In genomic region chr17:10041916-10042588, GRCh38 we compare ENCODE assay signal across 12 cellular contexts.
A peak's percentile ranks its signal among the peaks of the same experiment; 100 is the strongest.
DNase-seq lines count a peak whose midpoint lies in the region; ATAC-seq, FAIRE-seq and TF ChIP-seq lines count a peak whose summit lies in the region.
"Had no signal": no experiment of that assay in that cellular context is flagged by ENCODE, and none has a peak within 500 bp of the region (broad histone marks: within the 10 kb centered on the region; RNA-seq: fewer than 3 reads in every experiment).

No MANE protein-coding gene starts in this region.

- H3K4me2 ChIP-seq in GM12878 (ENCODE audit: control insufficient read depth, insufficient read depth): peak overlapping the region; percentile 80

- peak; percentile 56 for ATAC-seq in GM18519 (IDR thresholded peaks at IDR 0.05; ENCODE audit: low FRiP score, unreplicated experiment)
- ATAC-seq in GM21825 (IDR thresholded peaks at IDR 0.05; ENCODE audit: unreplicated experiment): peak; percentile 36
- ATAC-seq in GM12878: peak; percentile 58
- ATAC-seq: activated T-helper 17 cell treated with anti-CD3 and anti-CD28 coated beads, Interleukin-2, amount 50 U/mL, for 72 hours had no signal

- H3K9ac ChIP-seq in GM12878 (ENCODE audit: control insufficient read depth, insufficient read depth, low read length) (no peak overlapping the region), skeletal muscle tissue (ENCODE audit: low read depth in 1 of 3, low read length in 3 of 3) (no peak overlapping the region)

- H3K27me3 Mint-ChIP-seq in endothelial cell (ENCODE audit: unreplicated experiment): peaks cover 2% of the 10 kb centered on the region
- H3K27me3 Mint-ChIP-seq: activated CD4-positive, alpha-beta T cell treated with anti-CD3 and anti-CD28 coated beads, Interleukin-2, amount 10 ng/mL, durations not matched to agents 7 days and 5 days had no signal

- POLR2A ChIA-PET in GM12878 (lab: Charles Lee): interaction anchor here (0.6 to 1.1 kb wide), 3 partner anchors 9 to 64 kb away, joined by 3 to 5 read pairs (median 3); no protein-coding TSS in a partner anchor

- intact Hi-C loops in GM12878 (cut with micrococcal nuclease; ENCODE audit: unreplicated experiment): loop anchor here (2.0 to 5.0 kb wide), 4 partner anchors 17 to 115 kb away; no protein-coding TSS in a partner anchor
- intact Hi-C loops in spleen (cut with DNase I; ENCODE audit: low total_unique reads): no loop called here
- intact Hi-C loops in esophagus squamous epithelium (cut with DNase I): no loop called here

- H3K9me3 ChIP-seq in GM12878 (replicated peaks; ENCODE audit: control insufficient read depth, insufficient read depth, low read length) (no peaks in the 10 kb centered on the region; the same call in 2 of the 3 replicates), skeletal muscle tissue (ENCODE audit: control insufficient read depth in 3 of 3, low read length in 3 of 3) (peaks cover 0 to under 1% (median 0%) of the 10 kb centered on the region in 3 donors), spleen (no peaks in the 10 kb centered on the region), esophagus squamous epithelium (no peaks in the 10 kb centered on the region)

- H3K27ac ChIP-seq in GM12878 (ENCODE audit: control insufficient read depth, insufficient read depth): peak overlapping the region; percentile 74
- peak overlapping the region; percentile 23 for H3K27ac ChIP-seq in skeletal muscle tissue (ENCODE audit: low read depth, low read length)
- no peak overlapping the region for H3K27ac ChIP-seq in spleen
- H3K27ac ChIP-seq in esophagus squamous epithelium: peak overlapping the region in 2 of 4 donors; percentile 35 to 61
- H3K27ac ChIP-seq: cardiac muscle cell had no signal

- CTCF ChIA-PET in GM12878 (lab: Yijun Ruan, JAX): no interaction called here

- H3K79me2 ChIP-seq in GM12878 (ENCODE audit: control insufficient read depth, insufficient read depth, low read length): peaks cover 18% of the 10 kb centered on the region

- H3K4me3 ChIP-seq in GM12878 (no peak overlapping the region), skeletal muscle tissue (ENCODE audit: low read length in 3 of 3) (no peak overlapping the region), spleen (no peak overlapping the region), esophagus squamous epithelium (no peak overlapping the region)
- H3K4me3 ChIP-seq: cardiac muscle cell had no signal

- H2AFZ ChIP-seq in GM12878 (ENCODE audit: control insufficient read depth, low read depth, low read length): no peak overlapping the region; the same call in 1 of the 2 replicates

- SMC1A ChIA-PET in GM12878 (lab: Charles Lee; ENCODE audit: uncharacterized antibody, unreplicated experiment): interaction anchor here (1.4 kb wide), 1 partner anchor 11 kb away, joined by 4 read pairs; no protein-coding TSS in a partner anchor

- no peaks in the 10 kb centered on the region for H3K27me3 ChIP-seq in GM12878 (replicated peaks in 1 of 2; ENCODE audit: control insufficient read depth in 2 of 2, insufficient read depth in 2 of 2, low read length in 1 of 2)
- H3K27me3 ChIP-seq in skeletal muscle tissue (ENCODE audit: control insufficient read depth in 3 of 3, insufficient read depth in 3 of 3, low read length in 3 of 3): no peaks in the 10 kb centered on the region
- H3K27me3 ChIP-seq in spleen (replicated peaks in 1 of 7): no peaks in the 10 kb centered on the region
- no peaks in the 10 kb centered on the region for H3K27me3 ChIP-seq in esophagus squamous epithelium
- H3K27me3 ChIP-seq: cardiac muscle cell had no signal

- FAIRE-seq in GM12878 (lab: Jason Lieb, UNC): no peak
- FAIRE-seq: HTR-8/SVneo had no signal

- H3K4me1 Mint-ChIP-seq in endothelial cell (ENCODE audit: unreplicated experiment): peaks cover 3% of the 10 kb centered on the region
- H3K4me1 Mint-ChIP-seq: activated CD4-positive, alpha-beta T cell treated with anti-CD3 and anti-CD28 coated beads, Interleukin-2, amount 10 ng/mL, durations not matched to agents 7 days and 5 days; activated T-helper 17 cell treated with anti-CD3 and anti-CD28 coated beads, Interleukin-2, amount 50 U/mL, for 72 hours had no signal

- TF ChIP-seq RAD21 in GM12878 (IDR thresholded peaks at IDR 0.05; ENCODE audit: insufficient read depth, low read depth, low read length): no peak

- no peaks in the 10 kb centered on the region for H3K9me3 Mint-ChIP-seq in endothelial cell (ENCODE audit: unreplicated experiment)
- H3K9me3 Mint-ChIP-seq: activated CD4-positive, alpha-beta T cell treated with anti-CD3 and anti-CD28 coated beads, Interleukin-2, amount 10 ng/mL, durations not matched to agents 7 days and 5 days; activated T-helper 17 cell treated with anti-CD3 and anti-CD28 coated beads, Interleukin-2, amount 50 U/mL, for 72 hours had no signal

- DNase-seq in GM12878 (ENCODE audit: low read depth, low spot score) (peak; percentile 45), spleen (no peak), endothelial cell (ENCODE audit: low spot score) (no peak), NCI-H524 treated with DMSO at 0.1 percent for 48 hours (lab: John Stamatoyannopoulos, UW) (no peak), esophagus squamous epithelium (lab: John Stamatoyannopoulos, UW) (no peak)
- DNase-seq: activated CD4-positive, alpha-beta T cell treated with anti-CD3 and anti-CD28 coated beads, Interleukin-2, amount 10 ng/mL, durations not matched to agents 7 days and 5 days had no signal

- 49% methylated on average over 13 of the region's 17 CpGs for WGBS in GM12878 (ENCODE audit: insufficient coverage, insufficient replicate concordance, low lambda C conversion rate, missing lambda C conversion rate)
- WGBS in spleen, 5 donors: 66 to 84% (median 80%) methylated on average over 17 of the region's 17 CpGs
- WGBS in esophagus squamous epithelium, 2 donors: 69 to 75% methylated on average over 15 to 17 of the region's 17 CpGs

- no peak for TF ChIP-seq CTCF in GM12878 (IDR thresholded peaks at IDR 0.05 in 2 of 3, conservative IDR thresholded peaks at IDR 0.05 in 1 of 3; ENCODE audit: control insufficient read depth in 2 of 3, extremely low read depth in 1 of 3, insufficient read depth in 1 of 3, low read depth in 3 of 3, low read length in 3 of 3)
- TF ChIP-seq CTCF in spleen (IDR thresholded peaks at IDR 0.05 in 8 of 11, conservative IDR thresholded peaks at IDR 0.05 in 3 of 11): no peak
- no peak for TF ChIP-seq CTCF in endothelial cell (IDR thresholded peaks at IDR 0.05; ENCODE audit: unreplicated experiment)
- TF ChIP-seq CTCF in esophagus squamous epithelium (IDR thresholded peaks at IDR 0.05): no peak

- H3K4me1 ChIP-seq in GM12878 (ENCODE audit: control insufficient read depth, insufficient read depth, low read length) (peaks cover 31% of the 10 kb centered on the region), skeletal muscle tissue (ENCODE audit: control insufficient read depth in 3 of 3, insufficient read depth in 3 of 3, low read length in 3 of 3) (peaks cover 0 to 3% (median 0%) of the 10 kb centered on the region in 3 donors), spleen (peaks cover 0 to 60% (median 18%) of the 10 kb centered on the region in 6 donors), esophagus squamous epithelium (peaks cover 0 to 10% (median 1%) of the 10 kb centered on the region in 3 donors)

- H3K36me3 ChIP-seq in GM12878 (ENCODE audit: control insufficient read depth in 2 of 2, insufficient read depth in 2 of 2, low read length in 1 of 2): no peaks in the 10 kb centered on the region
- H3K36me3 ChIP-seq in skeletal muscle tissue (ENCODE audit: control insufficient read depth in 3 of 3, insufficient read depth in 3 of 3, low read length in 3 of 3): no peaks in the 10 kb centered on the region
- H3K36me3 ChIP-seq in spleen: no peaks in the 10 kb centered on the region
- no peaks in the 10 kb centered on the region for H3K36me3 ChIP-seq in esophagus squamous epithelium
- H3K36me3 ChIP-seq: cardiac muscle cell had no signal

- no peaks in the 10 kb centered on the region for H3K36me3 Mint-ChIP-seq in endothelial cell (ENCODE audit: low read depth, unreplicated experiment)

- in situ Hi-C loops in GM12878 (cut with MboI): loop anchor here (25.0 kb wide), 1 partner anchor 1080 kb away; the partner anchor contains the start of gene PIK3R5

- H3K4me3 Mint-ChIP-seq in endothelial cell (ENCODE audit: unreplicated experiment): no peak overlapping the region
- H3K4me3 Mint-ChIP-seq: activated CD4-positive, alpha-beta T cell treated with anti-CD3 and anti-CD28 coated beads, Interleukin-2, amount 10 ng/mL, durations not matched to agents 7 days and 5 days; activated T-helper 17 cell treated with anti-CD3 and anti-CD28 coated beads, Interleukin-2, amount 50 U/mL, for 72 hours had no signal

- RAD21 ChIA-PET in GM12878 (lab: Charles Lee; ENCODE audit: unreplicated experiment): no interaction called here

- 0 out of 4 replicates have a peak, but pooled peaks of 1 of the 2 experiments have one; percentile 38 for TF ChIP-seq EP300 in GM12878 (IDR thresholded peaks at IDR 0.05; ENCODE audit: borderline replicate concordance in 1 of 2, control insufficient read depth in 1 of 2, low read depth in 2 of 2, low read length in 2 of 2)

- TF ChIP-seq POLR2A in GM12878 (IDR thresholded peaks at IDR 0.05; ENCODE audit: low read depth, low read length) (no peak), spleen (IDR thresholded peaks at IDR 0.05) (no peak), esophagus squamous epithelium (IDR thresholded peaks at IDR 0.05) (no peak)

- H4K20me1 ChIP-seq in GM12878 (ENCODE audit: control insufficient read depth, insufficient read depth): no peaks in the 10 kb centered on the region

- no peak overlapping the region for H3K27ac Mint-ChIP-seq in endothelial cell (ENCODE audit: unreplicated experiment)
- H3K27ac Mint-ChIP-seq: activated CD4-positive, alpha-beta T cell treated with anti-CD3 and anti-CD28 coated beads, Interleukin-2, amount 10 ng/mL, durations not matched to agents 7 days and 5 days; activated T-helper 17 cell treated with anti-CD3 and anti-CD28 coated beads, Interleukin-2, amount 50 U/mL, for 72 hours had no signal

- BruUV-seq in GM12878 (replicated peaks; lab: Mats Ljungman, UMichigan): no TSS peak

TF ChIP-seq in GM12878, 131 proteins besides CTCF, POLR2A, EP300 and RAD21 (continues in another document):
- TF ChIP-seq HDAC2 (IDR thresholded peaks at IDR 0.05) (no peak), ATF7 (IDR thresholded peaks at IDR 0.05; ENCODE audit: low read depth) (peak; percentile 58), NR2F1 (conservative IDR thresholded peaks at IDR 0.05) (no peak), RUNX3 (IDR thresholded peaks at IDR 0.05; ENCODE audit: low read length) (no peak), BHLHE40 (IDR thresholded peaks at IDR 0.05; ENCODE audit: borderline replicate concordance in 1 of 2, low read depth in 2 of 2, low read length in 1 of 2) (no peak), STAT3 (IDR thresholded peaks at IDR 0.05; ENCODE audit: low read depth, low read length) (no peak), MTA3 (IDR thresholded peaks at IDR 0.05; ENCODE audit: borderline replicate concordance, low read length) (no peak), NFYA (IDR thresholded peaks at IDR 0.05; ENCODE audit: borderline replicate concordance, low read depth, low read length) (no peak), POLR2AphosphoS2 (IDR thresholded peaks at IDR 0.05; ENCODE audit: low read depth, low read length) (no peak), LARP7 (IDR thresholded peaks at IDR 0.05) (no peak), STAT1 (conservative IDR thresholded peaks at IDR 0.05) (no peak), CHD1 (IDR thresholded peaks at IDR 0.05; ENCODE audit: low read depth, low read length) (no peak)

Comparison
In these comparisons a context has a peak if more than half of its experiments do, and no peak if none do; other contexts are left out.
1. H3K27ac ChIP-seq: peak in GM12878 (single experiment) and skeletal muscle tissue (single experiment); none in spleen (0 of 8).
2. Peak in every context shown above with its lines, with median percentiles within 50 percentile points of each other: ATAC-seq.